In genomic region chr6:52418606-52419005, GRCh38 we compare ENCODE assay signal across 1 cellular context.
TF ChIP-seq lines count a peak whose summit lies in the region.

No MANE protein-coding gene starts in this region.

TF ChIP-seq in IMR-90, 13 proteins besides CTCF, POLR2A, EP300 and RAD21:
- no peak for TF ChIP-seq NFE2L2 (IDR thresholded peaks at IDR 0.05; ENCODE audit: low read depth, low read length)
- no peak for TF ChIP-seq FOS (IDR thresholded peaks at IDR 0.05; ENCODE audit: low read depth, low read length)
- no peak for TF ChIP-seq RFX5 (IDR thresholded peaks at IDR 0.05; ENCODE audit: low read depth, low read length)
- no peak for TF ChIP-seq MAFK (IDR thresholded peaks at IDR 0.05; ENCODE audit: low read depth, low read length)
- TF ChIP-seq SMC3 (IDR thresholded peaks at IDR 0.05; ENCODE audit: low read depth, low read length): no peak
- TF ChIP-seq RCOR1 (IDR thresholded peaks at IDR 0.05; ENCODE audit: insufficient replicate concordance, low read length): no peak
TF ChIP-seq in IMR-90: peak in this region for 0.
